6 cellular contexts compared by ENCODE assay signal in the genomic region with DNA sequence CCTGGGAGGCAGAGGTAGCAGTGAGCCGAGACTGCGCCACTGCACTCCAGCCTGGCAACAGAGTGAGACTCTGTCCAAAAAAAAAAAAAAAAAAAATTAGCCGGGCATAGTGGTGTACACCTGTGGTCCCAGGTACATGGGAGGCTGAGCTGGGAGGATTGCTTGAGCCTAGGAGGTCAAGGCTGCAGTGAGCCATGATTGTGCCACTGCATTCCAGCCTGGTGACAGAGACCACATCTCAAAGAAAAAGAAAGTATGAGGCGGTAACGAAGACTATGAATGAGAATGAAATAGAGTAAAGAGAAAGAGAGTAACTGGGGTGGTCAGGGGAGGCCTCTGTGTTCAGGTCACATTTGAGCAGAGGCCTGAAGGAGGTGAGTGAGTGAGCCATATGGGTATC. TPM values are rescaled to one million over a fixed set of nuclear protein-coding genes. Genes with fewer than 3 reads are reported as not detected.
DNase-seq lines count a peak whose midpoint lies in the region; ATAC-seq, FAIRE-seq and TF ChIP-seq lines count a peak whose summit lies in the region.
"Not testable (repeated sequence)": the region's sequence is repeated elsewhere in the genome, so short reads cannot be mapped to it uniquely, and the experiment has no call there.

No MANE protein-coding gene starts in this region.

- POLR2A ChIA-PET in activated CD4-positive, alpha-beta T cell treated with anti-CD3 and anti-CD28 coated beads, Interleukin-2, amount 10 ng/mL, durations not matched to agents 7 days and 5 days (lab: Charles Lee), result not testable (repeated sequence)
- POLR2A ChIA-PET in HepG2 (lab: Yijun Ruan, JAX), result interaction anchor here (1.3 kb wide), 1 partner anchor 9 kb away, joined by 4 read pairs; no protein-coding TSS in a partner anchor

- peak overlapping the region; percentile 18 for H3K27ac Mint-ChIP-seq in T-helper 1 cell treated with Interleukin-12 subunit alpha and Interleukin-12 subunit beta and Interleukin-4 antibody, amounts not matched to agents 30 μg/mL and 1 μg/mL, for 36 hours
- H3K27ac Mint-ChIP-seq in activated CD4-positive, alpha-beta T cell treated with anti-CD3 and anti-CD28 coated beads, Interleukin-2, amount 10 ng/mL, durations not matched to agents 7 days and 5 days, result peak overlapping the region; percentile 0
- peak overlapping the region; percentile 53 for H3K27ac Mint-ChIP-seq in activated T-helper 1 cell treated with anti-CD3 and anti-CD28 coated beads, Interleukin-12 subunit alpha, Interleukin-12 subunit beta, Interleukin-2, Interleukin-4 antibody, amounts not matched to agents 30 ng/mL and 10 ng/mL and 1 ng/mL, durations not matched to agents 14 hours and 24 hours and 36 hours
- peak overlapping the region; percentile 77 for H3K27ac Mint-ChIP-seq in activated naive CD4-positive, alpha-beta T cell treated with anti-CD3 and anti-CD28 coated beads, Interleukin-2, amount 50 U/mL, for 24 hours
- H3K27ac Mint-ChIP-seq in neural crest cell (ENCODE audit: unreplicated experiment), result peak overlapping the region; percentile 39

- not testable (repeated sequence) for H3K27me3 ChIP-seq in HepG2 (ENCODE audit: control insufficient read depth in 1 of 2, insufficient read depth in 2 of 2, low read length in 2 of 2)

- H3K4me1 ChIP-seq in HepG2 (ENCODE audit: insufficient read depth, low read length), result peaks cover 50% of the 10 kb centered on the region

- TF ChIP-seq EP300 in HepG2 (IDR thresholded peaks at IDR 0.05; ENCODE audit: low read depth in 2 of 2, low read length in 2 of 2); HepG2 (CRISPR knock-in tag; IDR thresholded peaks at IDR 0.05; ENCODE audit: borderline replicate concordance): not testable (repeated sequence)

- H4K20me1 ChIP-seq in HepG2 (ENCODE audit: insufficient read depth, low read length), result not testable (repeated sequence)

- not testable (repeated sequence) for H3K9ac ChIP-seq in HepG2 (ENCODE audit: insufficient read depth, low read depth, low read length)

- not testable (repeated sequence) for H3K36me3 ChIP-seq in HepG2 (replicated peaks in 1 of 2; ENCODE audit: control insufficient read depth in 1 of 2, insufficient read depth in 2 of 2, low read length in 2 of 2)

- H3K4me3 Mint-ChIP-seq in T-helper 1 cell treated with Interleukin-12 subunit alpha and Interleukin-12 subunit beta and Interleukin-4 antibody, amounts not matched to agents 30 μg/mL and 1 μg/mL, for 36 hours; activated CD4-positive, alpha-beta T cell treated with anti-CD3 and anti-CD28 coated beads, Interleukin-2, amount 10 ng/mL, durations not matched to agents 7 days and 5 days; activated T-helper 1 cell treated with anti-CD3 and anti-CD28 coated beads, Interleukin-12 subunit alpha, Interleukin-12 subunit beta, Interleukin-2, Interleukin-4 antibody, amounts not matched to agents 30 ng/mL and 10 ng/mL and 1 ng/mL, durations not matched to agents 14 hours and 24 hours and 36 hours; activated naive CD4-positive, alpha-beta T cell treated with anti-CD3 and anti-CD28 coated beads, Interleukin-2, amount 50 U/mL, for 24 hours; neural crest cell: not testable (repeated sequence)

- TF ChIP-seq POLR2A in HepG2 (IDR thresholded peaks at IDR 0.05; ENCODE audit: insufficient read depth in 1 of 2, low read depth in 2 of 2, low read length in 2 of 2), result not testable (repeated sequence)

- H3K36me3 Mint-ChIP-seq in T-helper 1 cell treated with Interleukin-12 subunit alpha and Interleukin-12 subunit beta and Interleukin-4 antibody, amounts not matched to agents 30 μg/mL and 1 μg/mL, for 36 hours (ENCODE audit: low read depth); activated CD4-positive, alpha-beta T cell treated with anti-CD3 and anti-CD28 coated beads, Interleukin-2, amount 10 ng/mL, durations not matched to agents 7 days and 5 days (ENCODE audit: low read depth); activated T-helper 1 cell treated with anti-CD3 and anti-CD28 coated beads, Interleukin-12 subunit alpha, Interleukin-12 subunit beta, Interleukin-2, Interleukin-4 antibody, amounts not matched to agents 30 ng/mL and 10 ng/mL and 1 ng/mL, durations not matched to agents 14 hours and 24 hours and 36 hours (ENCODE audit: low read depth); activated naive CD4-positive, alpha-beta T cell treated with anti-CD3 and anti-CD28 coated beads, Interleukin-2, amount 50 U/mL, for 24 hours; neural crest cell (ENCODE audit: low read depth): not testable (repeated sequence)

- not testable (repeated sequence) for BruUV-seq in HepG2 (replicated peaks; lab: Mats Ljungman, UMichigan)

- not testable (repeated sequence) for H2AFZ ChIP-seq in HepG2 (ENCODE audit: low read length)

- H3K27me3 Mint-ChIP-seq in T-helper 1 cell treated with Interleukin-12 subunit alpha and Interleukin-12 subunit beta and Interleukin-4 antibody, amounts not matched to agents 30 μg/mL and 1 μg/mL, for 36 hours (ENCODE audit: low read depth); activated CD4-positive, alpha-beta T cell treated with anti-CD3 and anti-CD28 coated beads, Interleukin-2, amount 10 ng/mL, durations not matched to agents 7 days and 5 days; activated T-helper 1 cell treated with anti-CD3 and anti-CD28 coated beads, Interleukin-12 subunit alpha, Interleukin-12 subunit beta, Interleukin-2, Interleukin-4 antibody, amounts not matched to agents 30 ng/mL and 10 ng/mL and 1 ng/mL, durations not matched to agents 14 hours and 24 hours and 36 hours (ENCODE audit: insufficient read depth); activated naive CD4-positive, alpha-beta T cell treated with anti-CD3 and anti-CD28 coated beads, Interleukin-2, amount 50 U/mL, for 24 hours; neural crest cell (ENCODE audit: low read depth): not testable (repeated sequence)

- not testable (repeated sequence) for TF ChIP-seq CTCF in HepG2 (CRISPR knock-in tag; IDR thresholded peaks at IDR 0.05); neural crest cell (conservative IDR thresholded peaks at IDR 0.05)

- not testable (repeated sequence) for ATAC-seq in HepG2

- not testable (repeated sequence) for H3K9me3 Mint-ChIP-seq in T-helper 1 cell treated with Interleukin-12 subunit alpha and Interleukin-12 subunit beta and Interleukin-4 antibody, amounts not matched to agents 30 μg/mL and 1 μg/mL, for 36 hours; activated CD4-positive, alpha-beta T cell treated with anti-CD3 and anti-CD28 coated beads, Interleukin-2, amount 10 ng/mL, durations not matched to agents 7 days and 5 days; activated T-helper 1 cell treated with anti-CD3 and anti-CD28 coated beads, Interleukin-12 subunit alpha, Interleukin-12 subunit beta, Interleukin-2, Interleukin-4 antibody, amounts not matched to agents 30 ng/mL and 10 ng/mL and 1 ng/mL, durations not matched to agents 14 hours and 24 hours and 36 hours; activated naive CD4-positive, alpha-beta T cell treated with anti-CD3 and anti-CD28 coated beads, Interleukin-2, amount 50 U/mL, for 24 hours; neural crest cell

- not testable (repeated sequence) for H3K4me3 ChIP-seq in HepG2 (replicated peaks in 1 of 3; ENCODE audit: insufficient read depth in 1 of 3, low read depth in 2 of 3, low read length in 3 of 3)

- CTCF ChIA-PET in activated CD4-positive, alpha-beta T cell treated with anti-CD3 and anti-CD28 coated beads, Interleukin-2, amount 10 ng/mL, durations not matched to agents 7 days and 5 days (lab: Charles Lee), result interaction anchor here (1.6 kb wide), 1 partner anchor 28 kb away, joined by 5 read pairs; no protein-coding TSS in a partner anchor
- CTCF ChIA-PET in HepG2 (lab: Yijun Ruan, JAX; ENCODE audit: low intra/inter-chr PET ratio, low total read pairs), result not testable (repeated sequence)

- not testable (repeated sequence) for DNase-seq in activated CD4-positive, alpha-beta T cell treated with anti-CD3 and anti-CD28 coated beads, Interleukin-2, amount 10 ng/mL, durations not matched to agents 7 days and 5 days; activated T-helper 1 cell treated with anti-CD3 and anti-CD28 coated beads, Interleukin-12 subunit alpha, Interleukin-12 subunit beta, Interleukin-2, Interleukin-4 antibody, amounts not matched to agents 30 ng/mL and 10 ng/mL and 1 ng/mL, durations not matched to agents 14 hours and 24 hours and 36 hours (ENCODE audit: low spot score); HepG2 (ENCODE audit: low spot score); neural crest cell (ENCODE audit: low read depth, low spot score)

- H3K27ac ChIP-seq in HepG2 (ENCODE audit: extremely low read length, insufficient read depth, low read length), result not testable (repeated sequence)

- H3K4me1 Mint-ChIP-seq in T-helper 1 cell treated with Interleukin-12 subunit alpha and Interleukin-12 subunit beta and Interleukin-4 antibody, amounts not matched to agents 30 μg/mL and 1 μg/mL, for 36 hours (ENCODE audit: low read depth), result peaks cover 12% of the 10 kb centered on the region
- H3K4me1 Mint-ChIP-seq in activated CD4-positive, alpha-beta T cell treated with anti-CD3 and anti-CD28 coated beads, Interleukin-2, amount 10 ng/mL, durations not matched to agents 7 days and 5 days, result peaks cover 17% of the 10 kb centered on the region
- peaks cover 34% of the 10 kb centered on the region for H3K4me1 Mint-ChIP-seq in activated T-helper 1 cell treated with anti-CD3 and anti-CD28 coated beads, Interleukin-12 subunit alpha, Interleukin-12 subunit beta, Interleukin-2, Interleukin-4 antibody, amounts not matched to agents 30 ng/mL and 10 ng/mL and 1 ng/mL, durations not matched to agents 14 hours and 24 hours and 36 hours (ENCODE audit: low read depth)
- peaks cover 24% of the 10 kb centered on the region for H3K4me1 Mint-ChIP-seq in activated naive CD4-positive, alpha-beta T cell treated with anti-CD3 and anti-CD28 coated beads, Interleukin-2, amount 50 U/mL, for 24 hours
- H3K4me1 Mint-ChIP-seq in neural crest cell, result not testable (repeated sequence)

- not testable (repeated sequence) for FAIRE-seq in HepG2 (lab: Jason Lieb, UNC)

- 48% methylated on average over 5 of the region's 5 CpGs for WGBS in HepG2 (ENCODE audit: low lambda C conversion rate)

- peak overlapping the region; percentile 34; the same call in 1 of the 2 replicates for H3K4me2 ChIP-seq in HepG2 (ENCODE audit: low read depth, low read length)

- not testable (repeated sequence) for TF ChIP-seq RAD21 in HepG2 (CRISPR knock-in tag; IDR thresholded peaks at IDR 0.05)

- not testable (repeated sequence) for H3K79me2 ChIP-seq in HepG2 (ENCODE audit: insufficient read depth, low read length)

- intact Hi-C loops in activated T-helper 1 cell treated with anti-CD3 and anti-CD28 coated beads, Interleukin-12 subunit alpha, Interleukin-12 subunit beta, Interleukin-2, Interleukin-4 antibody, amounts not matched to agents 30 ng/mL and 10 ng/mL and 1 ng/mL, durations not matched to agents 14 hours and 24 hours and 36 hours (cut with micrococcal nuclease); HepG2 (cut with micrococcal nuclease; ENCODE audit: unreplicated experiment): not testable (repeated sequence)

- H3K9me3 ChIP-seq in HepG2 (ENCODE audit: low read length), result not testable (repeated sequence)

- in situ Hi-C loops in HepG2 (cut with HindIII; ENCODE audit: extremely low pct_ligation_motif_present, low pct_unique_long_range_greater_than_20kb), result not testable (repeated sequence)

RNA-seq across cellular contexts. Expression of gene KIF3B, which starts 31.2 kb away (rescaled TPM):
- 10 to 100 TPM; 16.1 to 16.9 TPM for total RNA-seq in activated CD4-positive, alpha-beta T cell treated with anti-CD3 and anti-CD28 coated beads, Interleukin-2, amount 10 ng/mL, durations not matched to agents 7 days and 5 days
- total RNA-seq in activated T-helper 1 cell treated with anti-CD3 and anti-CD28 coated beads, Interleukin-12 subunit alpha, Interleukin-12 subunit beta, Interleukin-2, Interleukin-4 antibody, amounts not matched to agents 30 ng/mL and 10 ng/mL and 1 ng/mL, durations not matched to agents 14 hours and 24 hours and 36 hours, result 38.1 and 39.1 TPM in 2 replicates
- total RNA-seq in HepG2 (2016; rRNA removed; fragmentation: Illumina TruSeq; extraction: Trizol), result 28.8 and 36.4 TPM in 2 replicates
- 3.9 and 4.3 TPM in 2 replicates for total RNA-seq in HepG2 (2016; cell fraction: cytosol; rRNA removed; fragmentation: Illumina TruSeq; extraction: Trizol; ENCODE audit: low read depth)
- total RNA-seq in HepG2 (2016; cell fraction: insoluble cytoplasmic fraction; rRNA removed; fragmentation: Illumina TruSeq; extraction: Trizol), result 28.4 and 33.3 TPM in 2 replicates
- total RNA-seq in HepG2 (2016; cell fraction: membrane; rRNA removed; fragmentation: Illumina TruSeq; extraction: Trizol), result 16.8 and 18.5 TPM in 2 replicates
- total RNA-seq in HepG2 (2016; cell fraction: nucleus; rRNA removed; fragmentation: Illumina TruSeq; extraction: Trizol), result 18.0 and 21.3 TPM in 2 replicates
- polyA plus RNA-seq in HepG2 (2011; rRNA removed), result 20.2 and 23.6 TPM in 2 replicates
- polyA plus RNA-seq in HepG2 (2011; cell fraction: cytosol; rRNA removed), result 18.0 and 24.2 TPM in 2 replicates
- polyA plus RNA-seq in HepG2 (2011; cell fraction: nucleus; rRNA removed), result 7.7 and 10.1 TPM in 2 replicates
- polyA plus RNA-seq in HepG2 (2012), result 17.4 and 18.3 TPM in 2 replicates
- polyA plus RNA-seq in HepG2 (2016; cell fraction: cytosol; fragmentation: Illumina TruSeq; extraction: Trizol; ENCODE audit: low read depth), result 1.1 and 1.5 TPM in 2 replicates
- 28.7 and 29.5 TPM in 2 replicates for polyA plus RNA-seq in HepG2 (2016; cell fraction: insoluble cytoplasmic fraction; fragmentation: Illumina TruSeq; extraction: Trizol; ENCODE audit: low read depth)
- polyA plus RNA-seq in HepG2 (2016; cell fraction: membrane; fragmentation: Illumina TruSeq; extraction: Trizol; ENCODE audit: low read depth), result 7.8 and 8.4 TPM in 2 replicates
- 21.9 and 25.1 TPM in 2 replicates for polyA plus RNA-seq in HepG2 (2016; cell fraction: nucleus; fragmentation: Illumina TruSeq; extraction: Trizol; ENCODE audit: insufficient read depth, low read depth)
- polyA minus RNA-seq in HepG2 (2011; rRNA and poly(A)+ RNA removed; ENCODE audit: low replicate concordance), result 27.4 and 31.9 TPM in 2 replicates
- polyA minus RNA-seq in HepG2 (2011; cell fraction: cytosol; rRNA and poly(A)+ RNA removed), result 17.6 and 21.7 TPM in 2 replicates
- polyA minus RNA-seq in HepG2 (2011; cell fraction: nucleus; rRNA and poly(A)+ RNA removed), result 11.7 and 17.7 TPM in 2 replicates
- 44.0 and 45.5 TPM in 2 replicates for total RNA-seq in neural crest cell

RNA-seq across cellular contexts. Expression of gene POFUT1, which starts 38.5 kb away (rescaled TPM):
- total RNA-seq in activated CD4-positive, alpha-beta T cell treated with anti-CD3 and anti-CD28 coated beads, Interleukin-2, amount 10 ng/mL, durations not matched to agents 7 days and 5 days, result 10 to 100 TPM; 26.5 to 27.1 TPM
- 69.0 and 73.0 TPM in 2 replicates for total RNA-seq in activated T-helper 1 cell treated with anti-CD3 and anti-CD28 coated beads, Interleukin-12 subunit alpha, Interleukin-12 subunit beta, Interleukin-2, Interleukin-4 antibody, amounts not matched to agents 30 ng/mL and 10 ng/mL and 1 ng/mL, durations not matched to agents 14 hours and 24 hours and 36 hours
- 30.2 and 58.3 TPM in 2 replicates for total RNA-seq in HepG2 (2016; rRNA removed; fragmentation: Illumina TruSeq; extraction: Trizol)
- total RNA-seq in HepG2 (2016; cell fraction: cytosol; rRNA removed; fragmentation: Illumina TruSeq; extraction: Trizol; ENCODE audit: low read depth), result 4.8 and 5.3 TPM in 2 replicates
- 27.5 and 55.8 TPM in 2 replicates for total RNA-seq in HepG2 (2016; cell fraction: insoluble cytoplasmic fraction; rRNA removed; fragmentation: Illumina TruSeq; extraction: Trizol)
- total RNA-seq in HepG2 (2016; cell fraction: membrane; rRNA removed; fragmentation: Illumina TruSeq; extraction: Trizol), result 17.7 and 18.8 TPM in 2 replicates
- 47.8 and 56.4 TPM in 2 replicates for total RNA-seq in HepG2 (2016; cell fraction: nucleus; rRNA removed; fragmentation: Illumina TruSeq; extraction: Trizol)
- polyA plus RNA-seq in HepG2 (2011; rRNA removed), result 35.5 and 41.6 TPM in 2 replicates
- 39.5 and 45.0 TPM in 2 replicates for polyA plus RNA-seq in HepG2 (2011; cell fraction: cytosol; rRNA removed)
- polyA plus RNA-seq in HepG2 (2011; cell fraction: nucleus; rRNA removed), result 25.7 and 30.2 TPM in 2 replicates
- polyA plus RNA-seq in HepG2 (2012), result 37.6 and 40.5 TPM in 2 replicates
- 3.9 and 4.5 TPM in 2 replicates for polyA plus RNA-seq in HepG2 (2016; cell fraction: cytosol; fragmentation: Illumina TruSeq; extraction: Trizol; ENCODE audit: low read depth)
- 22.5 and 25.1 TPM in 2 replicates for polyA plus RNA-seq in HepG2 (2016; cell fraction: insoluble cytoplasmic fraction; fragmentation: Illumina TruSeq; extraction: Trizol; ENCODE audit: low read depth)
- polyA plus RNA-seq in HepG2 (2016; cell fraction: membrane; fragmentation: Illumina TruSeq; extraction: Trizol; ENCODE audit: low read depth), result 8.5 and 10.3 TPM in 2 replicates
- 55.8 and 62.0 TPM in 2 replicates for polyA plus RNA-seq in HepG2 (2016; cell fraction: nucleus; fragmentation: Illumina TruSeq; extraction: Trizol; ENCODE audit: insufficient read depth, low read depth)
- 44.0 and 61.9 TPM in 2 replicates for polyA minus RNA-seq in HepG2 (2011; rRNA and poly(A)+ RNA removed; ENCODE audit: low replicate concordance)
- 31.7 and 41.7 TPM in 2 replicates for polyA minus RNA-seq in HepG2 (2011; cell fraction: cytosol; rRNA and poly(A)+ RNA removed)
- polyA minus RNA-seq in HepG2 (2011; cell fraction: nucleus; rRNA and poly(A)+ RNA removed), result 33.5 and 39.0 TPM in 2 replicates
- total RNA-seq in neural crest cell, result 47.5 and 51.4 TPM in 2 replicates

RNA-seq across cellular contexts. Expression of gene PLAGL2, which starts 38.7 kb away (rescaled TPM):
- 10 to 100 TPM; 22.8 to 25.6 TPM for total RNA-seq in activated CD4-positive, alpha-beta T cell treated with anti-CD3 and anti-CD28 coated beads, Interleukin-2, amount 10 ng/mL, durations not matched to agents 7 days and 5 days
- 123 and 126 TPM in 2 replicates for total RNA-seq in activated T-helper 1 cell treated with anti-CD3 and anti-CD28 coated beads, Interleukin-12 subunit alpha, Interleukin-12 subunit beta, Interleukin-2, Interleukin-4 antibody, amounts not matched to agents 30 ng/mL and 10 ng/mL and 1 ng/mL, durations not matched to agents 14 hours and 24 hours and 36 hours
- total RNA-seq in HepG2 (2016; rRNA removed; fragmentation: Illumina TruSeq; extraction: Trizol) (15.3 and 26.5 TPM in 2 replicates), neural crest cell (70.4 and 71.1 TPM in 2 replicates)
- 4.9 and 5.7 TPM in 2 replicates for total RNA-seq in HepG2 (2016; cell fraction: cytosol; rRNA removed; fragmentation: Illumina TruSeq; extraction: Trizol; ENCODE audit: low read depth)
- 13.7 and 22.8 TPM in 2 replicates for total RNA-seq in HepG2 (2016; cell fraction: insoluble cytoplasmic fraction; rRNA removed; fragmentation: Illumina TruSeq; extraction: Trizol)
- 25.1 and 26.3 TPM in 2 replicates for total RNA-seq in HepG2 (2016; cell fraction: membrane; rRNA removed; fragmentation: Illumina TruSeq; extraction: Trizol)
- 16.1 and 18.8 TPM in 2 replicates for total RNA-seq in HepG2 (2016; cell fraction: nucleus; rRNA removed; fragmentation: Illumina TruSeq; extraction: Trizol)
- 14.9 and 15.2 TPM in 2 replicates for polyA plus RNA-seq in HepG2 (2011; rRNA removed)
- 12.9 and 15.9 TPM in 2 replicates for polyA plus RNA-seq in HepG2 (2011; cell fraction: cytosol; rRNA removed)
- polyA plus RNA-seq in HepG2 (2011; cell fraction: nucleus; rRNA removed), result 15.6 and 19.1 TPM in 2 replicates
- polyA plus RNA-seq in HepG2 (2012), result 25.4 and 26.2 TPM in 2 replicates
- 4.5 and 4.7 TPM in 2 replicates for polyA plus RNA-seq in HepG2 (2016; cell fraction: cytosol; fragmentation: Illumina TruSeq; extraction: Trizol; ENCODE audit: low read depth)
- 43.2 and 55.3 TPM in 2 replicates for polyA plus RNA-seq in HepG2 (2016; cell fraction: insoluble cytoplasmic fraction; fragmentation: Illumina TruSeq; extraction: Trizol; ENCODE audit: low read depth)
- polyA plus RNA-seq in HepG2 (2016; cell fraction: membrane; fragmentation: Illumina TruSeq; extraction: Trizol; ENCODE audit: low read depth), result 27.0 and 27.7 TPM in 2 replicates
- polyA plus RNA-seq in HepG2 (2016; cell fraction: nucleus; fragmentation: Illumina TruSeq; extraction: Trizol; ENCODE audit: insufficient read depth, low read depth), result 36.1 and 36.3 TPM in 2 replicates
- polyA minus RNA-seq in HepG2 (2011; rRNA and poly(A)+ RNA removed; ENCODE audit: low replicate concordance), result 18.8 and 36.8 TPM in 2 replicates
- 17.8 and 22.1 TPM in 2 replicates for polyA minus RNA-seq in HepG2 (2011; cell fraction: cytosol; rRNA and poly(A)+ RNA removed)
- 19.2 and 20.9 TPM in 2 replicates for polyA minus RNA-seq in HepG2 (2011; cell fraction: nucleus; rRNA and poly(A)+ RNA removed)

Comparison
In these comparisons a context has a peak if more than half of its experiments do, and no peak if none do; other contexts are left out.
1. H3K27ac Mint-ChIP-seq: peak in every context shown above with its lines; median percentile 77 in activated naive CD4-positive, alpha-beta T cell treated with anti-CD3 and anti-CD28 coated beads, Interleukin-2, amount 50 U/mL, for 24 hours; 53 in activated T-helper 1 cell treated with anti-CD3 and anti-CD28 coated beads, Interleukin-12 subunit alpha, Interleukin-12 subunit beta, Interleukin-2, Interleukin-4 antibody, amounts not matched to agents 30 ng/mL and 10 ng/mL and 1 ng/mL, durations not matched to agents 14 hours and 24 hours and 36 hours; 39 in neural crest cell; 18 in T-helper 1 cell treated with Interleukin-12 subunit alpha and Interleukin-12 subunit beta and Interleukin-4 antibody, amounts not matched to agents 30 μg/mL and 1 μg/mL, for 36 hours; 0 in activated CD4-positive, alpha-beta T cell treated with anti-CD3 and anti-CD28 coated beads, Interleukin-2, amount 10 ng/mL, durations not matched to agents 7 days and 5 days.